ENCODE assay signal across 8 cellular contexts in the genomic region with DNA sequence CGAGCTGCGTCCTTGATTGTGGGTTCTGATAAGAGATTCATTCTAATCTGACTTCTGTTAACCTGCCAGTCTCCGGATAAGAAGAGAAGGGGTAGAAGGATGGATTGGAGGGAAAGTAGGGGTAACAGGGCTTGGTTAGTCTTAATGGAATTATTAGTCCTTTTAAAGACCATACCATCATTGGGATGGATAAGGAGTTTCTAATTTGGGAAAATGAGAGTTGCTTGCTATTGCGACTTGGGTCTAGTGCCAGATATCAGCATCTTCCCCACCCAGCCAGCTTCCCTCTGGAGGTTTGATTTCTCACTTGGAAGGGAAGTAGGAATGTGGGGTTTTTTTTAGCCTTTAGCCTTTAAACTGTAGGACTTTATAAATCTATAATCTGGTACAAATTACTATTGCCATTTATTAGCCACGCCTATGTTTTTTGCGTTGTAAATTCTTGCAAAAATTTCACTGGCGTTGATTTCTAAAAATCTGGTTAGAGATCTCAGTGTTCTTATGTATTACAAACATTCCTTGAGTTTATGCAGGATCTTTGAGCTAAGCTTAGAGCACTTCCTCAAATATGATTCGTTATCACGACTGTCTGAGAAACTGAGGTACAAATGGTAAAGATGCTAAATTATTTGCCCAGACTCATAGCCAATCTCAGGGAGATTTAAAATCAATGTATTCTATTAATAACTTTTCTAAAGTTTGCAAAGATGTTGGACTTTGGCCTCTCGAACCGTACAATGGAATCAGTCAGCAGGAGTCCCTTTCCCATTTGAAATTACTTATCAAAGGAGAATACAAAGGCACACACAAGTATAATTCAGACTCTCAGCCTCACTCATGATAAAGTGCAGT. TPM values are rescaled to one million over a fixed set of nuclear protein-coding genes. Genes with fewer than 3 reads are reported as not detected.
A peak's percentile ranks its signal among the peaks of the same experiment; 100 is the strongest.
DNase-seq lines count a peak whose midpoint lies in the region; ATAC-seq, FAIRE-seq and TF ChIP-seq lines count a peak whose summit lies in the region.

No MANE protein-coding gene starts in this region.

- ATAC-seq in HG02840 (IDR thresholded peaks at IDR 0.05; ENCODE audit: low FRiP score, unreplicated experiment), result no peak
- no peak for ATAC-seq in HG03175 (IDR thresholded peaks at IDR 0.05; ENCODE audit: unreplicated experiment)

- CTCF ChIA-PET in A673 (lab: Charles Lee), result no interaction called here

- intact Hi-C loops in A673 (cut with micrococcal nuclease; ENCODE audit: unreplicated experiment), result no loop called here

- H3K9me3 ChIP-seq in A673 (ENCODE audit: low read depth, low read length, poor library complexity, severe bottlenecking), result no peaks in the 10 kb centered on the region

- TF ChIP-seq CTCF in A673 (conservative IDR thresholded peaks at IDR 0.05; ENCODE audit: low read depth, low read length) (no peak), HL-60 (IDR thresholded peaks at IDR 0.05; ENCODE audit: insufficient read depth, low read length) (no peak), bronchial epithelial cell (IDR thresholded peaks at IDR 0.05; ENCODE audit: insufficient read depth, low read length, severe bottlenecking) (no peak), GM10266 (IDR thresholded peaks at IDR 0.05; ENCODE audit: control insufficient read depth, insufficient read depth, low read depth, missing control alignments) (no peak)

- H3K27me3 ChIP-seq in A673 (replicated peaks; ENCODE audit: insufficient read depth, low read depth, low read length, poor library complexity) (no peaks in the 10 kb centered on the region), HL-60 (ENCODE audit: insufficient read depth, poor library complexity, severe bottlenecking) (no peaks in the 10 kb centered on the region), bronchial epithelial cell (ENCODE audit: control insufficient read depth, insufficient read depth, low read length) (no peaks in the 10 kb centered on the region)

- FAIRE-seq in bronchial epithelial cell (lab: Jason Lieb, UNC), result no peak

- POLR2A ChIA-PET in A673 (lab: Charles Lee; ENCODE audit: low non-redundant PET), result no interaction called here

- DNase-seq in A673 (ENCODE audit: low spot score) (peak; percentile 12), HL-60 (ENCODE audit: low read depth in 1 of 2, low spot score in 1 of 2) (no peak), bronchial epithelial cell (ENCODE audit: low read depth) (no peak), mucosa of gallbladder (ENCODE audit: low spot score) (peak; percentile 46), GM10266 (ENCODE audit: extremely low spot score) (no peak), germinal center (ENCODE audit: low spot score) (no peak)

- H3K27ac ChIP-seq in A673 (ENCODE audit: low read depth, low read length, poor library complexity, severe bottlenecking), result peak overlapping the region; percentile 93
- peak overlapping the region; percentile 96 for H3K27ac ChIP-seq in HL-60 (replicated peaks)

- peaks cover 8% of the 10 kb centered on the region for H3K4me1 ChIP-seq in A673 (ENCODE audit: insufficient read depth, low read length, poor library complexity, severe bottlenecking)

- BruUV-seq in A673 (replicated peaks; lab: Mats Ljungman, UMichigan), result TSS peak; percentile 49

- H3K36me3 ChIP-seq in A673 (ENCODE audit: insufficient read depth, low read length, poor library complexity, severe bottlenecking), result no peaks in the 10 kb centered on the region
- H3K36me3 ChIP-seq in bronchial epithelial cell (ENCODE audit: control insufficient read depth, insufficient read depth, low read length), result no peaks in the 10 kb centered on the region

- H3K4me3 ChIP-seq in A673 (ENCODE audit: low read depth, low read length, poor library complexity, severe bottlenecking) (peak overlapping the region; percentile 88), HL-60 (replicated peaks; ENCODE audit: insufficient read depth, low read length) (peak overlapping the region; percentile 74), bronchial epithelial cell (ENCODE audit: low read depth, low read length) (peak overlapping the region; percentile 91)

RNA-seq across cellular contexts. Expression of a gene that starts 1.3 kb away (rescaled TPM):
- 43.3 and 46.9 TPM in 2 replicates for total RNA-seq in A673 (2021)
- 39.5 and 51.1 TPM in 2 replicates for total RNA-seq in bronchial epithelial cell
- total RNA-seq in mucosa of gallbladder, result 69.9 TPM

RNA-seq across cellular contexts. Expression of a gene that starts 54.8 kb away (rescaled TPM):
- total RNA-seq in A673 (2021), result 18.0 and 21.0 TPM in 2 replicates
- total RNA-seq in bronchial epithelial cell, result 14.0 and 17.0 TPM in 2 replicates
- total RNA-seq in mucosa of gallbladder, result 31.1 TPM

Comparison
In these comparisons a context has a peak if more than half of its experiments do, and no peak if none do; other contexts are left out.
1. DNase-seq: peak in A673 (single experiment) and mucosa of gallbladder (single experiment); none in HL-60 (0 of 2), bronchial epithelial cell (single experiment), GM10266 (single experiment) and germinal center (single experiment).
2. Peak in every context shown above with its lines, with median percentiles within 50 percentile points of each other: H3K4me3 ChIP-seq.